Comparison of ENCODE assay signal across 1 cellular context in genomic region chr10:47403401-47404318, GRCh38.
TF ChIP-seq lines count a peak whose summit lies in the region.

No MANE protein-coding gene starts in this region.

TF ChIP-seq in A549, 52 proteins besides CTCF, POLR2A, EP300 and RAD21 (continued from another document):
- TF ChIP-seq, protein P1, sequence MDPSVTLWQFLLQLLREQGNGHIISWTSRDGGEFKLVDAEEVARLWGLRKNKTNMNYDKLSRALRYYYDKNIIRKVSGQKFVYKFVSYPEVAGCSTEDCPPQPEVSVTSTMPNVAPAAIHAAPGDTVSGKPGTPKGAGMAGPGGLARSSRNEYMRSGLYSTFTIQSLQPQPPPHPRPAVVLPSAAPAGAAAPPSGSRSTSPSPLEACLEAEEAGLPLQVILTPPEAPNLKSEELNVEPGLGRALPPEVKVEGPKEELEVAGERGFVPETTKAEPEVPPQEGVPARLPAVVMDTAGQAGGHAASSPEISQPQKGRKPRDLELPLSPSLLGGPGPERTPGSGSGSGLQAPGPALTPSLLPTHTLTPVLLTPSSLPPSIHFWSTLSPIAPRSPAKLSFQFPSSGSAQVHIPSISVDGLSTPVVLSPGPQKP (IDR thresholded peaks at IDR 0.05; ENCODE audit: low read depth, low read length) = no peak
